8 cellular contexts compared by ENCODE assay signal in genomic region chr10:79347894-79348639, GRCh38. TPM values are rescaled to one million over a fixed set of nuclear protein-coding genes. Genes with fewer than 3 reads are reported as not detected.
A peak's percentile ranks its signal among the peaks of the same experiment; 100 is the strongest.
DNase-seq lines count a peak whose midpoint lies in the region; ATAC-seq and TF ChIP-seq lines count a peak whose summit lies in the region.

No MANE protein-coding gene starts in this region.

- peak overlapping the region; percentile 95 for H3K27ac Mint-ChIP-seq in activated naive CD4-positive, alpha-beta T cell treated with anti-CD3 and anti-CD28 coated beads for 36 hours
- H3K27ac Mint-ChIP-seq in type B pancreatic cell = peak overlapping the region; percentile 62

- DNase-seq in Ammon's horn (ENCODE audit: low spot score) (peak; percentile 54), RPMI7951 (ENCODE audit: low read depth) (peak; percentile 64), Right ventricle myocardium inferior (ENCODE audit: missing footprints) (peak; percentile 89), posterior cingulate gyrus (peak in 7 of 10 donors; percentile 47 to 90 (median 51)), type B pancreatic cell (ENCODE audit: extremely low spot score, unreplicated experiment) (no peak)
- peak; percentile 90 for DNase-seq in activated naive CD4-positive, alpha-beta T cell treated with anti-CD3 and anti-CD28 coated beads for 36 hours

- peaks cover 46% of the 10 kb centered on the region for H3K36me3 Mint-ChIP-seq in activated naive CD4-positive, alpha-beta T cell treated with anti-CD3 and anti-CD28 coated beads for 36 hours (ENCODE audit: low read depth)
- H3K36me3 Mint-ChIP-seq in type B pancreatic cell = peaks cover 10% of the 10 kb centered on the region

- intact Hi-C loops in activated naive CD4-positive, alpha-beta T cell treated with anti-CD3 and anti-CD28 coated beads for 36 hours (cut with micrococcal nuclease) = loop anchor here (1.0 to 2.0 kb wide), 7 partner anchors 17 to 1045 kb away; partner anchors contain the start of genes ANXA11 and ZCCHC24
- intact Hi-C loops in Right ventricle myocardium inferior (cut with DNase I) (no loop called here), posterior cingulate gyrus (cut with DNase I) (loop anchor here (2.0 to 5.0 kb wide), 2 partner anchors 56 to 73 kb away; no protein-coding TSS in a partner anchor)

- TF ChIP-seq POLR2A in GM18951 (IDR thresholded peaks at IDR 0.05; ENCODE audit: extremely low read depth, insufficient read depth, insufficient read length) = peak; percentile 21

- in situ Hi-C loops in GM18951 (cut with MboI; ENCODE audit: low sequenced_read_pairs, unreplicated experiment) = no loop called here

- TF ChIP-seq CTCF in type B pancreatic cell (conservative IDR thresholded peaks at IDR 0.05) = no peak

- ATAC-seq in HG03135 (IDR thresholded peaks at IDR 0.05; ENCODE audit: unreplicated experiment) (peak; percentile 61), Right ventricle myocardium inferior (peak; percentile 57)

- H3K4me1 Mint-ChIP-seq in activated naive CD4-positive, alpha-beta T cell treated with anti-CD3 and anti-CD28 coated beads for 36 hours (ENCODE audit: low read depth) = peaks cover 37% of the 10 kb centered on the region
- H3K4me1 Mint-ChIP-seq in type B pancreatic cell (ENCODE audit: unreplicated experiment) = peaks cover 5% of the 10 kb centered on the region

- CTCF ChIA-PET in activated naive CD4-positive, alpha-beta T cell treated with anti-CD3 and anti-CD28 coated beads for 36 hours (lab: Charles Lee) = interaction anchor here (1.1 to 2.6 kb wide), 10 partner anchors 25 to 97 kb away, joined by 3 to 20 read pairs (median 4); no protein-coding TSS in a partner anchor

- peak overlapping the region; percentile 89 for H3K4me3 Mint-ChIP-seq in activated naive CD4-positive, alpha-beta T cell treated with anti-CD3 and anti-CD28 coated beads for 36 hours
- peak overlapping the region; percentile 86 for H3K4me3 Mint-ChIP-seq in type B pancreatic cell

- no peaks in the 10 kb centered on the region for H3K27me3 Mint-ChIP-seq in activated naive CD4-positive, alpha-beta T cell treated with anti-CD3 and anti-CD28 coated beads for 36 hours (ENCODE audit: low read depth)
- no peaks in the 10 kb centered on the region for H3K27me3 Mint-ChIP-seq in type B pancreatic cell

- no peaks in the 10 kb centered on the region for H3K9me3 Mint-ChIP-seq in activated naive CD4-positive, alpha-beta T cell treated with anti-CD3 and anti-CD28 coated beads for 36 hours
- H3K9me3 Mint-ChIP-seq in type B pancreatic cell = no peaks in the 10 kb centered on the region

RNA-seq across cellular contexts. Expression of gene PPIF, which starts 0.8 kb away (rescaled TPM):
- total RNA-seq in RPMI7951 (2014; rRNA removed; shearing (Covaris generic)) = 19.1 and 23.0 TPM in 2 replicates
- total RNA-seq in activated naive CD4-positive, alpha-beta T cell treated with anti-CD3 and anti-CD28 coated beads for 36 hours = 10 to 100 TPM; 94.1 to 95.6 TPM
- total RNA-seq in Right ventricle myocardium inferior = 151 TPM
- 67.5 and 91.3 TPM in 2 replicates for total RNA-seq in type B pancreatic cell (ENCODE audit: low replicate concordance)
